Comparison of ENCODE assay signal across 24 cellular contexts in genomic region chr4:8147231-8147970, GRCh38.
"Had no signal": no experiment of that assay in that cellular context is flagged by ENCODE, and none has a peak within 500 bp of the region (broad histone marks: within the 10 kb centered on the region; RNA-seq: fewer than 3 reads in every experiment).

No MANE protein-coding gene starts in this region.

- H3K4me1 Mint-ChIP-seq: activated CD8-positive, alpha-beta memory T cell treated with anti-CD3 and anti-CD28 coated beads, Interleukin-2, amount 10 ng/mL, durations not matched to agents 7 days and 5 days; immature natural killer cell; stimulated activated naive CD8-positive, alpha-beta T cell treated with anti-CD3 and anti-CD28 coated beads, Interleukin-15, amount 100 ng/mL, for 72 hours had no signal

- H3K27ac ChIP-seq: brain microvascular endothelial cell, esophagus muscularis mucosa, testis had no signal

- H3K9me3 Mint-ChIP-seq: activated T-cell treated with anti-CD3 and anti-CD28 coated beads, Interleukin-2, amount 50 U/mL, for 4 hours; immature natural killer cell; naive thymus-derived CD8-positive, alpha-beta T cell; stimulated activated naive CD8-positive, alpha-beta T cell treated with anti-CD3 and anti-CD28 coated beads, Interleukin-15, amount 100 ng/mL, for 72 hours; T-helper 2 cell treated with Interferon-gamma antibody and Interleukin-4, amounts not matched to agents 5 μg/mL and 100 μg/mL, for 36 hours had no signal

- H3K36me3 Mint-ChIP-seq: activated CD8-positive, alpha-beta memory T cell treated with anti-CD3 and anti-CD28 coated beads, Interleukin-2, amount 10 ng/mL, durations not matched to agents 7 days and 5 days; activated naive CD8-positive, alpha-beta T cell; immature natural killer cell; naive thymus-derived CD8-positive, alpha-beta T cell had no signal

- H3K4me3 ChIP-seq: esophagus muscularis mucosa, heart right ventricle, lung, testis had no signal

- DNase-seq: activated CD4-positive, alpha-beta T cell treated with anti-CD3 and anti-CD28 coated beads, Interleukin-2, amount 50 U/mL, for 48 hours; activated CD4-positive, CD25-positive, alpha-beta regulatory T cell treated with anti-CD3 and anti-CD28 coated beads, Interleukin-2, amount 50 U/mL, for 72 hours; activated CD8-positive, alpha-beta memory T cell treated with anti-CD3 and anti-CD28 coated beads, Interleukin-2, amount 10 ng/mL, durations not matched to agents 7 days and 5 days; activated effector memory CD4-positive, alpha-beta T cell treated with anti-CD3 and anti-CD28 coated beads, Interleukin-2, amount 50 U/mL, for 16 hours; activated T-cell treated with anti-CD3 and anti-CD28 coated beads, Interleukin-2, amount 50 U/mL, for 4 hours; amygdala; brain microvascular endothelial cell; dermis blood vessel endothelial cell; foreskin fibroblast; immature natural killer cell; left colon; naive thymus-derived CD8-positive, alpha-beta T cell; nucleus accumbens; stimulated activated CD4-positive, alpha-beta T cell treated with anti-CD3 and anti-CD28 coated beads, Interleukin-4, amount 100 ng/mL, for 1 hour; stimulated activated CD8-positive, alpha-beta memory T cell treated with anti-CD3 and anti-CD28 coated beads, Interleukin-4, amount 100 ng/mL, for 48 hours; stimulated activated naive CD8-positive, alpha-beta T cell treated with anti-CD3 and anti-CD28 coated beads, Interleukin-15, amount 100 ng/mL, for 72 hours; SW 1271; testis had no signal

- ATAC-seq: activated CD8-positive, alpha-beta memory T cell treated with anti-CD3 and anti-CD28 coated beads, Interleukin-2, amount 10 ng/mL, durations not matched to agents 7 days and 5 days; activated T-cell treated with anti-CD3 and anti-CD28 coated beads, Interleukin-2, amount 50 U/mL, for 4 hours; heart right ventricle; left colon; naive thymus-derived CD8-positive, alpha-beta T cell; sciatic nerve; stimulated activated naive CD8-positive, alpha-beta T cell treated with anti-CD3 and anti-CD28 coated beads, Interleukin-15, amount 100 ng/mL, for 72 hours had no signal

- H3K27me3 ChIP-seq: esophagus muscularis mucosa, testis had no signal

- H3K4me3 Mint-ChIP-seq: activated CD8-positive, alpha-beta memory T cell treated with anti-CD3 and anti-CD28 coated beads, Interleukin-2, amount 10 ng/mL, durations not matched to agents 7 days and 5 days; activated naive CD8-positive, alpha-beta T cell; activated T-cell treated with anti-CD3 and anti-CD28 coated beads, Interleukin-2, amount 50 U/mL, for 4 hours; immature natural killer cell; naive thymus-derived CD8-positive, alpha-beta T cell; stimulated activated naive CD8-positive, alpha-beta T cell treated with anti-CD3 and anti-CD28 coated beads, Interleukin-15, amount 100 ng/mL, for 72 hours; T-helper 2 cell treated with Interferon-gamma antibody and Interleukin-4, amounts not matched to agents 5 μg/mL and 100 μg/mL, for 36 hours had no signal

- H3K9me3 ChIP-seq: esophagus muscularis mucosa, heart right ventricle, testis had no signal

- H3K27ac Mint-ChIP-seq: activated CD8-positive, alpha-beta memory T cell treated with anti-CD3 and anti-CD28 coated beads, Interleukin-2, amount 10 ng/mL, durations not matched to agents 7 days and 5 days; activated naive CD8-positive, alpha-beta T cell; immature natural killer cell; stimulated activated naive CD8-positive, alpha-beta T cell treated with anti-CD3 and anti-CD28 coated beads, Interleukin-15, amount 100 ng/mL, for 72 hours; T-helper 2 cell treated with Interferon-gamma antibody and Interleukin-4, amounts not matched to agents 5 μg/mL and 100 μg/mL, for 36 hours had no signal

- H3K36me3 ChIP-seq: brain microvascular endothelial cell, esophagus muscularis mucosa, heart right ventricle had no signal
